ENCODE assay signal across 13 cellular contexts in the genomic region with DNA sequence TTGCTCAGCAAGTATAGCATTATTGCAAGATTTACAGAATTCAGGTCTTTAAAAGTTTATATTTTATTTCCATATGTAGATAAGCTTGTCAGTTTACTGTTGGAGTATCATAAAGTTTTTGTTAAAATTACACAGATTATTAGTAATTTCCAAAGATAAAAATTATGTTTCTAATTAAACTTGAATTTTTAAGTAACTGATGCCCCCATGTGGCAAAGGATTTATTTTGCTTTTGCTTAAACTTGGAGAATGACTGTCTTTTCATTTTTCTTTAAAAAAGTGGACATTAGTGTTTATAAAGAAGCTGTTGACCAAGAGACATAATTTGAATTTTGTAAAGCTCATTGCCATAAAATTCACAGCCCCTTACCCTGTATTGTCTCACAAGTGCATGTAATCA. TPM values are rescaled to one million over a fixed set of nuclear protein-coding genes. Genes with fewer than 3 reads are reported as not detected.
A peak's percentile ranks its signal among the peaks of the same experiment; 100 is the strongest.
DNase-seq lines count a peak whose midpoint lies in the region; FAIRE-seq and TF ChIP-seq lines count a peak whose summit lies in the region.
"Had no signal": no experiment of that assay in that cellular context is flagged by ENCODE, and none has a peak within 500 bp of the region (broad histone marks: within the 10 kb centered on the region; RNA-seq: fewer than 3 reads in every experiment).

No MANE protein-coding gene starts in this region.

- H3K4me3 ChIP-seq in breast epithelium: no peak overlapping the region
- H3K4me3 ChIP-seq in OCI-LY3 (ENCODE audit: low read length): no peak overlapping the region
- no peak overlapping the region for H3K4me3 ChIP-seq in endothelial cell of umbilical vein (replicated peaks in 1 of 3; ENCODE audit: insufficient read depth in 1 of 3, low read depth in 1 of 3, low read length in 3 of 3)
- no peak overlapping the region for H3K4me3 ChIP-seq in retinal pigment epithelial cell (ENCODE audit: low read length)

- H3K27ac Mint-ChIP-seq in MCF 10A (ENCODE audit: low read depth, unreplicated experiment): no peak overlapping the region

- H3K36me3 Mint-ChIP-seq in MCF 10A (ENCODE audit: insufficient read depth, unreplicated experiment): peaks cover 46% of the 10 kb centered on the region

- H3K4me3 Mint-ChIP-seq in MCF 10A (ENCODE audit: unreplicated experiment): no peak overlapping the region
- H3K4me3 Mint-ChIP-seq: activated B cell treated with CpG ODN at 0.5 μM for 24 hours had no signal

- intact Hi-C loops in MCF 10A (cut with micrococcal nuclease): no loop called here
- intact Hi-C loops in breast epithelium (cut with DNase I; ENCODE audit: low total_unique reads): no loop called here
- intact Hi-C loops in endothelial cell of umbilical vein (cut with micrococcal nuclease): no loop called here

- H3K9ac ChIP-seq in OCI-LY3 (ENCODE audit: low read length) (no peak overlapping the region), endothelial cell of umbilical vein (replicated peaks; ENCODE audit: extremely low read depth, insufficient read depth, low read length) (no peak overlapping the region)

- H3K4me2 ChIP-seq in OCI-LY3 (ENCODE audit: low read length): no peak overlapping the region
- H3K4me2 ChIP-seq in endothelial cell of umbilical vein (ENCODE audit: insufficient read depth, low read length): no peak overlapping the region

- H2AFZ ChIP-seq in OCI-LY3 (ENCODE audit: low read depth, low read length) (no peak overlapping the region), endothelial cell of umbilical vein (ENCODE audit: low read depth, low read length) (no peak overlapping the region)

- H3K9me3 ChIP-seq in breast epithelium: no peaks in the 10 kb centered on the region
- H3K9me3 ChIP-seq in OCI-LY3 (ENCODE audit: insufficient read depth, low read length): no peaks in the 10 kb centered on the region
- no peaks in the 10 kb centered on the region for H3K9me3 ChIP-seq in endothelial cell of umbilical vein (replicated peaks; ENCODE audit: control insufficient read depth, insufficient read depth, low read length)

- H3K27me3 Mint-ChIP-seq in MCF 10A (ENCODE audit: insufficient read depth, unreplicated experiment): no peaks in the 10 kb centered on the region
- H3K27me3 Mint-ChIP-seq: activated B cell treated with CpG ODN at 0.5 μM for 24 hours had no signal

- H3K4me1 ChIP-seq in breast epithelium (no peaks in the 10 kb centered on the region), OCI-LY3 (ENCODE audit: low read length) (no peaks in the 10 kb centered on the region), endothelial cell of umbilical vein (ENCODE audit: control insufficient read depth, extremely low read depth, insufficient read depth, low read length) (no peaks in the 10 kb centered on the region)

- FAIRE-seq in endothelial cell of umbilical vein (lab: Jason Lieb, UNC): no peak

- no peaks in the 10 kb centered on the region for H3K9me1 ChIP-seq in endothelial cell of umbilical vein (replicated peaks; ENCODE audit: control insufficient read depth, extremely low read depth, insufficient read depth, low read length)

- H3K9me3 Mint-ChIP-seq in MCF 10A (ENCODE audit: unreplicated experiment): no peaks in the 10 kb centered on the region
- H3K9me3 Mint-ChIP-seq: activated B cell treated with CpG ODN at 0.5 μM for 24 hours had no signal

- H3K27me3 ChIP-seq in breast epithelium (no peaks in the 10 kb centered on the region), OCI-LY3 (ENCODE audit: low read depth, low read length) (no peaks in the 10 kb centered on the region), endothelial cell of umbilical vein (ENCODE audit: control insufficient read depth in 2 of 2, insufficient read depth in 2 of 2, low read length in 2 of 2) (no peaks in the 10 kb centered on the region)

- H3K4me1 Mint-ChIP-seq in MCF 10A (ENCODE audit: insufficient read depth, unreplicated experiment): peaks cover 8% of the 10 kb centered on the region
- H3K4me1 Mint-ChIP-seq: activated B cell treated with CpG ODN at 0.5 μM for 24 hours had no signal

- CTCF ChIA-PET in MCF 10A (lab: Yijun Ruan, JAX) (interaction anchor here (0.7 to 1.8 kb wide), 9 partner anchors 14 to 589 kb away, joined by 3 to 5 read pairs (median 3); no protein-coding TSS in a partner anchor), endothelial cell of umbilical vein (lab: Charles Lee) (interaction anchor here (0.6 to 5.9 kb wide), 19 partner anchors 8 to 973 kb away, joined by 3 to 72 read pairs (median 4); no protein-coding TSS in a partner anchor)

- H3K79me2 ChIP-seq in OCI-LY3 (ENCODE audit: low read length) (no peaks in the 10 kb centered on the region; the same call in 1 of the 2 replicates), endothelial cell of umbilical vein (ENCODE audit: control insufficient read depth, insufficient read depth, low read length) (no peaks in the 10 kb centered on the region)

- DNase-seq in MCF 10A (ENCODE audit: unreplicated experiment): no peak
- DNase-seq in breast epithelium (ENCODE audit: low spot score in 2 of 2): no peak
- DNase-seq in endothelial cell of umbilical vein (ENCODE audit: low read depth, low spot score): peak; percentile 29
- DNase-seq in retinal pigment epithelial cell (ENCODE audit: low read depth): no peak
- DNase-seq in activated T-cell treated with anti-CD3 and anti-CD28 coated beads for 4 hours: no peak
- no peak for DNase-seq in NCI-H2081 treated with DMSO at 0.1 percent for 48 hours (lab: John Stamatoyannopoulos, UW)
- no peak for DNase-seq in NCI-H1694 treated with DMSO at 0.1 percent for 48 hours (lab: John Stamatoyannopoulos, UW)
- DNase-seq: activated B cell treated with CpG ODN at 0.5 μM for 24 hours, caudate nucleus, Karpas-422, NCI-H345, SHP77 had no signal

- H3K36me3 ChIP-seq in breast epithelium (no peaks in the 10 kb centered on the region), OCI-LY3 (replicated peaks; ENCODE audit: low read depth, low read length) (peaks cover 37% of the 10 kb centered on the region), endothelial cell of umbilical vein (ENCODE audit: control insufficient read depth in 2 of 2, extremely low read depth in 1 of 2, insufficient read depth in 2 of 2, low read length in 2 of 2) (peaks cover 0 to 12% of the 10 kb centered on the region in 2 experiments)

- dilution Hi-C loops in endothelial cell of umbilical vein (cut with MboI; ENCODE audit: extremely low pct_ligation_motif_present, low sequenced_read_pairs): no loop called here

- BruUV-seq in MCF 10A (replicated peaks; lab: Mats Ljungman, UMichigan) (no TSS peak), endothelial cell of umbilical vein (replicated peaks; lab: Mats Ljungman, UMichigan) (no TSS peak)

- H4K20me1 ChIP-seq in OCI-LY3 (ENCODE audit: insufficient read depth, low read length): peaks cover 3% of the 10 kb centered on the region; the same call in 1 of the 2 replicates
- H4K20me1 ChIP-seq in endothelial cell of umbilical vein (replicated peaks; ENCODE audit: control insufficient read depth, extremely low read depth, insufficient read depth, low read length): no peaks in the 10 kb centered on the region

- H3K27ac ChIP-seq in breast epithelium (no peak overlapping the region), OCI-LY3 (ENCODE audit: low read length) (no peak overlapping the region), endothelial cell of umbilical vein (ENCODE audit: insufficient read depth, low read depth, low read length) (no peak overlapping the region)

- TF ChIP-seq CTCF in MCF 10A (IDR thresholded peaks at IDR 0.05; ENCODE audit: unreplicated experiment) (peak; percentile 34), breast epithelium (IDR thresholded peaks at IDR 0.05) (no peak), OCI-LY3 (IDR thresholded peaks at IDR 0.05; ENCODE audit: low read depth, low read length) (peak; percentile 40; the same call in 1 of the 2 replicates), endothelial cell of umbilical vein (IDR thresholded peaks at IDR 0.05; ENCODE audit: extremely low read depth in 1 of 2, insufficient read depth in 1 of 2, low read depth in 1 of 2, low read length in 2 of 2) (no peak), retinal pigment epithelial cell (conservative IDR thresholded peaks at IDR 0.05; ENCODE audit: low read depth, low read length) (peak; percentile 23)

- TF ChIP-seq POLR2A in breast epithelium (IDR thresholded peaks at IDR 0.05): no peak
- TF ChIP-seq POLR2A in endothelial cell of umbilical vein (IDR thresholded peaks at IDR 0.05; ENCODE audit: low read depth, low read length): no peak

- POLR2A ChIA-PET in MCF 10A (lab: Yijun Ruan, JAX): interaction anchor here (0.6 to 0.7 kb wide), 2 partner anchors 845 to 1287 kb away, joined by 3 to 4 read pairs; no protein-coding TSS in a partner anchor
- POLR2A ChIA-PET in endothelial cell of umbilical vein (lab: Charles Lee): interaction anchor here (0.5 kb wide), 1 partner anchor 59 kb away, joined by 3 read pairs; no protein-coding TSS in a partner anchor

TF ChIP-seq in endothelial cell of umbilical vein, 7 proteins besides CTCF, POLR2A, EP300 and RAD21:
- TF ChIP-seq FOS (IDR thresholded peaks at IDR 0.05; ENCODE audit: borderline replicate concordance, insufficient read depth, low read length) (no peak), MYC (IDR thresholded peaks at IDR 0.05; ENCODE audit: low read depth, low read length) (no peak), JUN (IDR thresholded peaks at IDR 0.05; ENCODE audit: borderline replicate concordance, insufficient read depth, insufficient read length, low read depth) (no peak), MAX (IDR thresholded peaks at IDR 0.05; ENCODE audit: insufficient read depth, insufficient read length) (no peak), POLR2AphosphoS5 (IDR thresholded peaks at IDR 0.05; ENCODE audit: insufficient read depth, low read depth, low read length) (no peak), EZH2 (IDR thresholded peaks at IDR 0.05; ENCODE audit: borderline replicate concordance, low read depth, low read length, severe bottlenecking) (no peak), GATA2 (IDR thresholded peaks at IDR 0.05; ENCODE audit: insufficient read depth, insufficient read length, low read depth, low read length) (no peak)

RNA-seq across cellular contexts. Expression of gene ETNK1, which starts 45.8 kb away (rescaled TPM):
- total RNA-seq in MCF 10A (2022): 38.2 and 38.3 TPM in 2 replicates
- total RNA-seq in breast epithelium: 10 to 100 TPM; 26.2 to 67.0 (median 44.6) TPM
- total RNA-seq in endothelial cell of umbilical vein: 63.8 and 68.4 TPM in 2 replicates
- polyA plus RNA-seq in endothelial cell of umbilical vein: 11.4 and 14.3 TPM in 2 replicates
- 7.8 and 11.4 TPM in 2 replicates for polyA plus RNA-seq in endothelial cell of umbilical vein (2011; cell fraction: cytosol; rRNA removed)
- polyA plus RNA-seq in endothelial cell of umbilical vein (2011; cell fraction: nucleus; rRNA removed): 46.8 and 61.0 TPM in 2 replicates
- 30.2 and 37.9 TPM in 2 replicates for polyA plus RNA-seq in endothelial cell of umbilical vein (2012)
- polyA minus RNA-seq in endothelial cell of umbilical vein: 70.6 and 99.8 TPM in 2 replicates
- 38.4 TPM for polyA minus RNA-seq in endothelial cell of umbilical vein (2011; cell fraction: cytosol; rRNA and poly(A)+ RNA removed)
- 222 and 256 TPM in 2 replicates for polyA minus RNA-seq in endothelial cell of umbilical vein (2011; cell fraction: nucleus; rRNA and poly(A)+ RNA removed)

Comparison
In these comparisons a context has a peak if more than half of its experiments do, and no peak if none do; other contexts are left out.
1. CTCF ChIP-seq: peak in MCF 10A (single experiment), OCI-LY3 (single experiment) and retinal pigment epithelial cell (single experiment); none in breast epithelium (0 of 3) and endothelial cell of umbilical vein (0 of 2).